In genomic region chr4:172750910-172751309, GRCh38 we compare ENCODE assay signal across 14 cellular contexts.
DNase-seq lines count a peak whose midpoint lies in the region; ATAC-seq lines count a peak whose summit lies in the region.
"Had no signal": no experiment of that assay in that cellular context is flagged by ENCODE, and none has a peak within 500 bp of the region (broad histone marks: within the 10 kb centered on the region; RNA-seq: fewer than 3 reads in every experiment).

No MANE protein-coding gene starts in this region.

- ATAC-seq in GM18520 (IDR thresholded peaks at IDR 0.05; ENCODE audit: unreplicated experiment) (peak; percentile 100), GM21367 (IDR thresholded peaks at IDR 0.05; ENCODE audit: unreplicated experiment) (peak; percentile 98), HG02943 (IDR thresholded peaks at IDR 0.05; ENCODE audit: low read depth, unreplicated experiment) (peak; percentile 89), HG03565 (IDR thresholded peaks at IDR 0.05; ENCODE audit: unreplicated experiment) (peak; percentile 100)
- ATAC-seq in natural killer cell treated with Interleukin-12 subunit alpha and Interleukin-12 subunit beta and Interleukin-15 and Interleukin-18, amount 100 ng/mL, for 72 hours: no peak

- no peak overlapping the region for H3K4me3 Mint-ChIP-seq in natural killer cell treated with Interleukin-12 subunit alpha and Interleukin-12 subunit beta and Interleukin-15 and Interleukin-18, amount 100 ng/mL, for 72 hours
- H3K4me3 Mint-ChIP-seq: CD4-positive, CD25-positive, alpha-beta regulatory T cell had no signal

- no peak overlapping the region for H3K27ac Mint-ChIP-seq in natural killer cell treated with Interleukin-12 subunit alpha and Interleukin-12 subunit beta and Interleukin-15 and Interleukin-18, amount 100 ng/mL, for 72 hours
- H3K27ac Mint-ChIP-seq: CD4-positive, CD25-positive, alpha-beta regulatory T cell had no signal

- DNase-seq in posterior cingulate gyrus: no peak
- DNase-seq in NCI-H1930 (lab: John Stamatoyannopoulos, UW): no peak
- DNase-seq in DMS53 (lab: John Stamatoyannopoulos, UW): no peak
- DNase-seq in natural killer cell treated with Interleukin-12 subunit alpha and Interleukin-12 subunit beta and Interleukin-15 and Interleukin-18, amount 100 ng/mL, for 72 hours (ENCODE audit: low spot score): no peak
- DNase-seq: CD4-positive, CD25-positive, alpha-beta regulatory T cell; hippocampal formation; mesenchymal stem cell; ovary; PC-9; stimulated activated CD4-positive, alpha-beta T cell treated with anti-CD3 and anti-CD28 coated beads, Interleukin-4, amount 100 ng/mL, for 4 hours had no signal

- H3K27me3 Mint-ChIP-seq in natural killer cell treated with Interleukin-12 subunit alpha and Interleukin-12 subunit beta and Interleukin-15 and Interleukin-18, amount 100 ng/mL, for 72 hours: no peaks in the 10 kb centered on the region
- H3K27me3 Mint-ChIP-seq: CD4-positive, CD25-positive, alpha-beta regulatory T cell had no signal

- intact Hi-C loops in posterior cingulate gyrus (cut with DNase I): no loop called here

- H3K9me3 Mint-ChIP-seq in natural killer cell treated with Interleukin-12 subunit alpha and Interleukin-12 subunit beta and Interleukin-15 and Interleukin-18, amount 100 ng/mL, for 72 hours: peaks cover 8% of the 10 kb centered on the region

- no peaks in the 10 kb centered on the region for H3K36me3 Mint-ChIP-seq in natural killer cell treated with Interleukin-12 subunit alpha and Interleukin-12 subunit beta and Interleukin-15 and Interleukin-18, amount 100 ng/mL, for 72 hours
- H3K36me3 Mint-ChIP-seq: CD4-positive, CD25-positive, alpha-beta regulatory T cell had no signal

- H3K4me1 Mint-ChIP-seq in natural killer cell treated with Interleukin-12 subunit alpha and Interleukin-12 subunit beta and Interleukin-15 and Interleukin-18, amount 100 ng/mL, for 72 hours (ENCODE audit: low read depth in 2 of 2): no peaks in the 10 kb centered on the region
- H3K4me1 Mint-ChIP-seq: CD4-positive, CD25-positive, alpha-beta regulatory T cell had no signal

Comparison
In these comparisons a context has a peak if more than half of its experiments do, and no peak if none do; other contexts are left out.
1. ATAC-seq: peak in GM18520 (single experiment), GM21367 (single experiment), HG02943 (single experiment) and HG03565 (single experiment); none in natural killer cell treated with Interleukin-12 subunit alpha and Interleukin-12 subunit beta and Interleukin-15 and Interleukin-18, amount 100 ng/mL, for 72 hours (0 of 2).